Comparison of ENCODE assay signal across 27 cellular contexts in the genomic region with DNA sequence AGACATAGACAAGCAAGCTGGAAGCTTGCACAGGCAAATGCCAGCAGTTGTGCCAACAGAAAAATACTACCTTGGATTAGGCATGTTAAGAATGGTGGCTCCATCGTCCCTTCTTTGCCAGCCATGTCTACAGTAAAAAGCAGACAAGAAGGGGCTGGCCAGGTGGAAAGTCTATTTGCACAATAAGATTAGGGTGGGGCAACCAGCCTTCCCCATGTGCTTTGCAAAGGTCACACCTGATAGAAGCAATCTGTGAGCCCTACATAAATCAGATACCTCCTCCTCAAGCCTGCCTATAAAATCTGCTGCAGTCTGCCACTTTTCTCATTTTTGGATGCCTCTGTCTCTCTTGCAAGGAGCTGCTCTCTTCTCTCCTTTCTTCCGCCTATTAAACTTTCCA.
"Had no signal": no experiment of that assay in that cellular context is flagged by ENCODE, and none has a peak within 500 bp of the region (broad histone marks: within the 10 kb centered on the region; RNA-seq: fewer than 3 reads in every experiment).

No MANE protein-coding gene starts in this region.

- H3K4me3 ChIP-seq: neural progenitor cell, ovary, psoas muscle, right lobe of liver, sigmoid colon, smooth muscle cell, spleen, stomach, thoracic aorta, thyroid gland, tibial nerve, upper lobe of left lung, vagina had no signal

- H3K36me3 ChIP-seq: neural progenitor cell, ovary, right lobe of liver, sigmoid colon, spleen, stomach, thoracic aorta, thyroid gland, tibial nerve, upper lobe of left lung, vagina had no signal

- H3K27ac ChIP-seq: neural progenitor cell, ovary, parathyroid adenoma, psoas muscle, right lobe of liver, sigmoid colon, spleen, stomach, thoracic aorta, thyroid gland, tibial nerve, upper lobe of left lung, vagina had no signal

- H3K9ac ChIP-seq: neural progenitor cell, parathyroid adenoma had no signal

- H3K9me3 ChIP-seq: ovary, psoas muscle, right lobe of liver, thoracic aorta, thyroid gland, vagina had no signal

- H3K27me3 ChIP-seq: neural progenitor cell, ovary, right lobe of liver, sigmoid colon, spleen, stomach, thyroid gland, tibial nerve, upper lobe of left lung, vagina had no signal

- ATAC-seq: natural killer cell; psoas muscle; right cardiac atrium; right lobe of liver; stimulated activated effector memory CD8-positive, alpha-beta T cell treated with anti-CD3 and anti-CD28 coated beads, Interleukin-12 subunit alpha, Interleukin-12 subunit beta, amount 100 ng/mL, for 72 hours; stimulated activated naive B cell treated with anti-CD40 and anti-IgM and Interleukin-4, amounts not matched to agents 10 μg/mL and 1 μg/mL and 100 μg/mL, for 72 hours had no signal

- H3K79me2 ChIP-seq: parathyroid adenoma had no signal

- H3K4me1 ChIP-seq: neural progenitor cell, parathyroid adenoma, psoas muscle, right lobe of liver, sigmoid colon, spleen, stomach, thyroid gland, tibial nerve, upper lobe of left lung, vagina had no signal

- DNase-seq: natural killer cell; occipital lobe; ovary; posterior cingulate gyrus; psoas muscle; right cardiac atrium; right lobe of liver; sigmoid colon; spleen; stimulated activated CD4-positive, alpha-beta T cell treated with anti-CD3 and anti-CD28 coated beads, Interleukin-12 subunit alpha, Interleukin-12 subunit beta, amount 100 ng/mL, for 4 hours; stimulated activated CD4-positive, alpha-beta T cell treated with anti-CD3 and anti-CD28 coated beads, Interleukin-1b, Interleukin-23, amount 100 ng/mL, for 48 hours; stimulated activated CD4-positive, alpha-beta T cell treated with anti-CD3 and anti-CD28 coated beads, Interleukin-4, amount 100 ng/mL, for 1 hour; stimulated activated CD4-positive, alpha-beta T cell treated with anti-CD3 and anti-CD28 coated beads, Interleukin-4, amount 100 ng/mL, for 4 hours; stimulated activated naive B cell treated with anti-CD40 and anti-IgM and Interleukin-4, amounts not matched to agents 10 μg/mL and 1 μg/mL and 100 μg/mL, for 72 hours; stimulated activated naive CD4-positive, alpha-beta T cell treated with Interleukin-2 at 50 U/mL for 16 hours; stomach; thyroid gland; trophoblast cell; upper lobe of left lung had no signal

- FAIRE-seq: urothelium cell line had no signal

- H3K4me2 ChIP-seq: neural progenitor cell, smooth muscle cell had no signal
